1 cellular context compared by ENCODE assay signal in genomic region chr10:89138755-89139154, GRCh38.
TF ChIP-seq lines count a peak whose summit lies in the region.

No MANE protein-coding gene starts in this region.

TF ChIP-seq in IMR-90, 13 proteins besides CTCF, POLR2A, EP300 and RAD21 (continued from another document):
- TF ChIP-seq MAFK (IDR thresholded peaks at IDR 0.05; ENCODE audit: low read depth, low read length), result no peak
- TF ChIP-seq USF2 (IDR thresholded peaks at IDR 0.05; ENCODE audit: low read depth, low read length), result no peak
TF ChIP-seq in IMR-90: peak in this region for 1.
